ENCODE assay signal across 16 cellular contexts in genomic region chr17:43085489-43085888, GRCh38. TPM values are rescaled to one million over a fixed set of nuclear protein-coding genes. Genes with fewer than 3 reads are reported as not detected.
DNase-seq lines count a peak whose midpoint lies in the region; ATAC-seq and TF ChIP-seq lines count a peak whose summit lies in the region.
"Had no signal": no experiment of that assay in that cellular context is flagged by ENCODE, and none has a peak within 500 bp of the region (broad histone marks: within the 10 kb centered on the region; RNA-seq: fewer than 3 reads in every experiment).

No MANE protein-coding gene starts in this region.

- no peak overlapping the region for H3K4me3 Mint-ChIP-seq in mesothelial cell of epicardium
- H3K4me3 Mint-ChIP-seq: activated CD4-positive, alpha-beta T cell treated with anti-CD3 and anti-CD28 coated beads, Interleukin-2, amount 10 ng/mL, durations not matched to agents 7 days and 5 days; T-helper 2 cell treated with Interferon-gamma antibody and Interleukin-4, amounts not matched to agents 5 μg/mL and 100 μg/mL, for 36 hours had no signal

- H3K27me3 Mint-ChIP-seq in mesothelial cell of epicardium (ENCODE audit: low read depth), result no peaks in the 10 kb centered on the region
- H3K27me3 Mint-ChIP-seq: activated CD4-positive, alpha-beta T cell treated with anti-CD3 and anti-CD28 coated beads, Interleukin-2, amount 10 ng/mL, durations not matched to agents 7 days and 5 days had no signal

- no peak for TF ChIP-seq POLR2A in suprapubic skin (IDR thresholded peaks at IDR 0.05)

- no peaks in the 10 kb centered on the region for H3K36me3 Mint-ChIP-seq in mesothelial cell of epicardium

- ATAC-seq in HG02973 (IDR thresholded peaks at IDR 0.05; ENCODE audit: unreplicated experiment), result no peak
- ATAC-seq: GM12878 had no signal

- H3K9me3 ChIP-seq in suprapubic skin, result no peaks in the 10 kb centered on the region
- H3K9me3 ChIP-seq: body of pancreas, ovary had no signal

- peaks cover 3% of the 10 kb centered on the region for H3K4me1 Mint-ChIP-seq in mesothelial cell of epicardium
- H3K4me1 Mint-ChIP-seq: activated CD4-positive, alpha-beta T cell treated with anti-CD3 and anti-CD28 coated beads, Interleukin-2, amount 10 ng/mL, durations not matched to agents 7 days and 5 days had no signal

- DNase-seq in DMS 273 (lab: John Stamatoyannopoulos, UW; ENCODE audit: unreplicated experiment) (peak; percentile 47), M059J (ENCODE audit: low read depth) (peak; percentile 9), epithelial cell of proximal tubule (ENCODE audit: low read depth) (no peak), mesothelial cell of epicardium (ENCODE audit: low spot score in 2 of 2, unreplicated experiment in 2 of 2) (no peak), dorsolateral prefrontal cortex (no peak), suprapubic skin (ENCODE audit: low spot score in 2 of 2) (no peak), ecto neural progenitor cell (ENCODE audit: low spot score) (no peak)
- DNase-seq: activated CD4-positive, alpha-beta T cell treated with anti-CD3 and anti-CD28 coated beads, Interleukin-2, amount 10 ng/mL, durations not matched to agents 7 days and 5 days; body of pancreas; DMS79; NCI-H1105 treated with DMSO at 0.1 percent for 48 hours; NCI-H524 treated with DMSO at 0.1 percent for 48 hours; ovary had no signal

- WGBS in suprapubic skin, result 88% methylated on average over 2 of the region's 2 CpGs

- H3K27me3 ChIP-seq in dorsolateral prefrontal cortex, result no peaks in the 10 kb centered on the region
- no peaks in the 10 kb centered on the region for H3K27me3 ChIP-seq in suprapubic skin
- H3K27me3 ChIP-seq: body of pancreas, ovary had no signal

- no peak overlapping the region for H3K27ac ChIP-seq in dorsolateral prefrontal cortex
- H3K27ac ChIP-seq in suprapubic skin, result no peak overlapping the region

- no peaks in the 10 kb centered on the region for H3K36me3 ChIP-seq in suprapubic skin
- H3K36me3 ChIP-seq: ovary had no signal

- H3K27ac Mint-ChIP-seq in mesothelial cell of epicardium, result peak overlapping the region; percentile 82
- H3K27ac Mint-ChIP-seq: activated CD4-positive, alpha-beta T cell treated with anti-CD3 and anti-CD28 coated beads, Interleukin-2, amount 10 ng/mL, durations not matched to agents 7 days and 5 days; T-helper 2 cell treated with Interferon-gamma antibody and Interleukin-4, amounts not matched to agents 5 μg/mL and 100 μg/mL, for 36 hours had no signal

- H3K4me3 ChIP-seq in epithelial cell of proximal tubule (ENCODE audit: low read depth, low read length) (no peak overlapping the region), dorsolateral prefrontal cortex (no peak overlapping the region), suprapubic skin (no peak overlapping the region)
- H3K4me3 ChIP-seq: body of pancreas, GM12878, ovary had no signal

- H3K4me1 ChIP-seq in suprapubic skin, result peaks cover 6% of the 10 kb centered on the region

- no peak for TF ChIP-seq EP300 in suprapubic skin (IDR thresholded peaks at IDR 0.05)

- no peaks in the 10 kb centered on the region for H3K9me3 Mint-ChIP-seq in mesothelial cell of epicardium
- H3K9me3 Mint-ChIP-seq: activated CD4-positive, alpha-beta T cell treated with anti-CD3 and anti-CD28 coated beads, Interleukin-2, amount 10 ng/mL, durations not matched to agents 7 days and 5 days; T-helper 2 cell treated with Interferon-gamma antibody and Interleukin-4, amounts not matched to agents 5 μg/mL and 100 μg/mL, for 36 hours had no signal

- intact Hi-C loops in dorsolateral prefrontal cortex (cut with DNase I), result loop anchor here in 1 of 2 donors (2.0 kb wide), 1 partner anchor 61 kb away; the partner anchor contains the start of gene RND2

- peak; percentile 37 for TF ChIP-seq CTCF in epithelial cell of proximal tubule (conservative IDR thresholded peaks at IDR 0.05; ENCODE audit: low read depth, low read length)
- no peak for TF ChIP-seq CTCF in mesothelial cell of epicardium (IDR thresholded peaks at IDR 0.05; ENCODE audit: unreplicated experiment)
- TF ChIP-seq CTCF in dorsolateral prefrontal cortex (IDR thresholded peaks at IDR 0.05 in 54 of 56, conservative IDR thresholded peaks at IDR 0.05 in 2 of 56; ENCODE audit: low read depth in 1 of 56, partially characterized antibody in 56 of 56), result no peak
- no peak for TF ChIP-seq CTCF in suprapubic skin (IDR thresholded peaks at IDR 0.05)

RNA-seq across cellular contexts. Expression of gene BRCA1, which starts 39.7 kb away (rescaled TPM):
- 27.5 and 30.1 TPM in 2 replicates for total RNA-seq in M059J (2014; rRNA removed; shearing (Covaris generic))
- 29.5 and 42.0 TPM in 2 replicates for total RNA-seq in epithelial cell of proximal tubule
- total RNA-seq in mesothelial cell of epicardium, result 12.5 to 15.5 TPM (median 12.6 TPM) in 3 replicates
- total RNA-seq in dorsolateral prefrontal cortex, result 10 to 100 TPM in 58 of 120 experiments, 1 to 10 TPM in 62; 3.9 to 29.8 (median 9.9) TPM
- total RNA-seq in suprapubic skin, result 1 to 10 TPM; 4.9 to 8.0 (median 5.3) TPM

Comparison
In these comparisons a context has a peak if more than half of its experiments do, and no peak if none do; other contexts are left out.
1. DNase-seq: peak in DMS 273 (single experiment) and M059J (single experiment); none in epithelial cell of proximal tubule (single experiment), mesothelial cell of epicardium (0 of 2), dorsolateral prefrontal cortex (0 of 10), suprapubic skin (0 of 2) and ecto neural progenitor cell (single experiment).